In the genomic region with DNA sequence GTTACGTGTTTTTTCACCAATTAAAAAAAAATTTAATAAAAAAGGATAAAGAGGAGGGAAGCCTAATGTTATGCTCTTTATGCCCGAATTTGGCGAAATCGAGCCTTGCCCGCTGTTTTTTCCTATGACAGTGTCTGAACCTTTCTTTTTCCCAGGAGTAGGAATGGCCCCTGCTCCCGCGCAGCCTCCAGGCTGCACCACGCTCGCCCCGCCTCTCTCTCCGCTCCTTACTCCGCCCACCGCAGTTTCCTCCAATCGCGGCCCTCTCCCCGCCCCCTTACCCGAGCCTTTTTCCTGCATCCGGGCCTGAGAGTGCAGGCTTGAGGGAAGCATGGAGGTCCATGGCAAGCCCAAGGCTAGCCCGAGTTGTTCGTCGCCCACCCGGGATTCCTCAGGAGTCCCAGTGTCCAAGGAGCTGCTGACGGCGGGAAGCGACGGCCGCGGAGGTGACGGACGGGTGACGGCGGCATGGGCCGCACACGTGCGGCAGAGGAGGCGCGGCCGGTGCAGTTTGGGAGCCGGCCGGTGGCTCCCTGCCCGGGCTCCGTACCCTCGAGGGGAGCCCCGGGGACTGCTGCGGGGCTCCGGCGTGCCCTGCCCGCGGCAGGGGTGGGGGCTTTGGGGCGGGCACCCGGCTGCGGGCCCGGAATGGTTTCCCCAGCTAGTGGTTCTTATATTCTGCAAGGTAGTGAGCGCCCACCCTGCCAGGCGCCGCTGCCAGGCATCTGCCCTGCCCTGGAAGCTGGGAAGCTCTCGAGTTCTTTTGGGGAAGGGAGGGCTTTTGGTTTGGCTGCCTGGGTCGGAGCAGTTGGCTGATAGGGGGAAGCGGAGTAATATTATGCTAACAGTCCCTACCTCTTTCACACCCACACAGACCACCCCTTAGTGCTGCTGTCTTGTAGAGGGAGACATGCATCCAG, we compare ENCODE assay signal across 8 cellular contexts. TPM values are rescaled to one million over a fixed set of nuclear protein-coding genes. Genes with fewer than 3 reads are reported as not detected.
DNase-seq lines count a peak whose midpoint lies in the region; ATAC-seq and TF ChIP-seq lines count a peak whose summit lies in the region.

A gene with protein sequence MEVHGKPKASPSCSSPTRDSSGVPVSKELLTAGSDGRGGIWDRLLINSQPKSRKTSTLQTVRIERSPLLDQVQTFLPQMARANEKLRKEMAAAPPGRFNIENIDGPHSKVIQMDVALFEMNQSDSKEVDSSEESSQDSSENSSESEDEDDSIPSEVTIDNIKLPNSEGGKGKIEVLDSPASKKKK (plus strand): TSS at position 295 of the 920 bp plus-strand sequence. CDS start 37 bp downstream, at position 332.

- H3K4me3 ChIP-seq in H7 (ENCODE audit: insufficient read depth, low read depth, low read length) (peak within 1 kb of the TSS; percentile 88), fibroblast of villous mesenchyme (ENCODE audit: low read depth, low read length) (peak within 1 kb of the TSS; percentile 84), neural cell (ENCODE audit: low read length) (peak within 1 kb of the TSS; percentile 71)

- no peaks in the 10 kb centered on the region for H3K27me3 ChIP-seq in H7 (ENCODE audit: control insufficient read depth, insufficient read depth, low read length)
- no peaks in the 10 kb centered on the region for H3K27me3 ChIP-seq in neural cell (ENCODE audit: insufficient read depth, low read depth, low read length)

- H3K9me3 ChIP-seq in neural cell (ENCODE audit: low read length), result no peaks in the 10 kb centered on the region

- H3K4me2 ChIP-seq in neural cell (ENCODE audit: low read length), result peak within 1 kb of the TSS; percentile 86

- ATAC-seq in stimulated activated naive CD8-positive, alpha-beta T cell treated with anti-CD3 and anti-CD28 coated beads, Interleukin-15, amount 100 ng/mL, for 72 hours, result peak; percentile 95

- H3F3A ChIP-seq in neural cell (ENCODE audit: insufficient read depth, low read length, poor library complexity, severe bottlenecking), result no peaks in the 10 kb centered on the region

- H3K79me2 ChIP-seq in neural cell (replicated peaks; ENCODE audit: insufficient read depth, low read length), result peaks cover 27% of the 10 kb centered on the region

- peak within 1 kb of the TSS; percentile 52 for H2AFZ ChIP-seq in neural cell (ENCODE audit: low read depth, low read length)

- H3K9me3 Mint-ChIP-seq in stimulated activated naive CD8-positive, alpha-beta T cell treated with anti-CD3 and anti-CD28 coated beads, Interleukin-15, amount 100 ng/mL, for 72 hours, result peaks cover 0 to 5% of the 10 kb centered on the region in 2 donors

- peaks cover 50% of the 10 kb centered on the region for H3K4me1 Mint-ChIP-seq in stimulated activated naive CD8-positive, alpha-beta T cell treated with anti-CD3 and anti-CD28 coated beads, Interleukin-15, amount 100 ng/mL, for 72 hours

- TF ChIP-seq RAD21 in neural cell (conservative IDR thresholded peaks at IDR 0.05), result peak; percentile 47

- peaks cover 15% of the 10 kb centered on the region for H3K27me3 Mint-ChIP-seq in stimulated activated naive CD8-positive, alpha-beta T cell treated with anti-CD3 and anti-CD28 coated beads, Interleukin-15, amount 100 ng/mL, for 72 hours

- H3K27ac Mint-ChIP-seq in stimulated activated naive CD8-positive, alpha-beta T cell treated with anti-CD3 and anti-CD28 coated beads, Interleukin-15, amount 100 ng/mL, for 72 hours, result peak within 1 kb of the TSS; percentile 86 to 90

- H3K27ac ChIP-seq in neural cell (ENCODE audit: low read length), result peak within 1 kb of the TSS; percentile 51

- H3K36me3 ChIP-seq in H7 (replicated peaks; ENCODE audit: control insufficient read depth, insufficient read depth, low read length), result peaks cover 5% of the 10 kb centered on the region
- no peaks in the 10 kb centered on the region for H3K36me3 ChIP-seq in neural cell (ENCODE audit: insufficient read depth, low read length)

- H4K20me1 ChIP-seq in neural cell (ENCODE audit: insufficient read depth), result no peaks in the 10 kb centered on the region

- TF ChIP-seq CTCF in fibroblast of villous mesenchyme (IDR thresholded peaks at IDR 0.05; ENCODE audit: insufficient read depth, low read depth, low read length) (no peak), neural cell (IDR thresholded peaks at IDR 0.05; ENCODE audit: poor library complexity, severe bottlenecking) (no peak)

- TF ChIP-seq EP300 in neural cell (conservative IDR thresholded peaks at IDR 0.05; ENCODE audit: poor library complexity, severe bottlenecking), result no peak

- TF ChIP-seq POLR2A in Raji (IDR thresholded peaks at IDR 0.05; ENCODE audit: insufficient read depth, low read depth, low read length), result peak; percentile 97

- H3K9me2 ChIP-seq in neural cell (ENCODE audit: insufficient read depth, low read length), result no peaks in the 10 kb centered on the region

- peak within 1 kb of the TSS; percentile 66 for H3K9ac ChIP-seq in neural cell (ENCODE audit: low read length)

- H3K4me3 Mint-ChIP-seq in stimulated activated naive CD8-positive, alpha-beta T cell treated with anti-CD3 and anti-CD28 coated beads, Interleukin-15, amount 100 ng/mL, for 72 hours, result peak within 1 kb of the TSS; percentile 89 to 90

- DNase-seq in ELR (ENCODE audit: low read depth), result peak; percentile 93
- DNase-seq in H7, result peak; percentile 95
- DNase-seq in M059J (ENCODE audit: low read depth), result peak; percentile 86
- DNase-seq in activated effector memory CD4-positive, alpha-beta T cell treated with Interleukin-2 at 50 U/mL for 16 hours, result peak; percentile 77
- DNase-seq in fibroblast of villous mesenchyme (ENCODE audit: low read depth), result peak; percentile 80
- DNase-seq in stimulated activated naive CD8-positive, alpha-beta T cell treated with anti-CD3 and anti-CD28 coated beads, Interleukin-15, amount 100 ng/mL, for 72 hours, result peak; percentile 72 to 79

TF ChIP-seq in neural cell, 6 proteins besides CTCF, POLR2A, EP300 and RAD21:
- TF ChIP-seq, protein P1, sequence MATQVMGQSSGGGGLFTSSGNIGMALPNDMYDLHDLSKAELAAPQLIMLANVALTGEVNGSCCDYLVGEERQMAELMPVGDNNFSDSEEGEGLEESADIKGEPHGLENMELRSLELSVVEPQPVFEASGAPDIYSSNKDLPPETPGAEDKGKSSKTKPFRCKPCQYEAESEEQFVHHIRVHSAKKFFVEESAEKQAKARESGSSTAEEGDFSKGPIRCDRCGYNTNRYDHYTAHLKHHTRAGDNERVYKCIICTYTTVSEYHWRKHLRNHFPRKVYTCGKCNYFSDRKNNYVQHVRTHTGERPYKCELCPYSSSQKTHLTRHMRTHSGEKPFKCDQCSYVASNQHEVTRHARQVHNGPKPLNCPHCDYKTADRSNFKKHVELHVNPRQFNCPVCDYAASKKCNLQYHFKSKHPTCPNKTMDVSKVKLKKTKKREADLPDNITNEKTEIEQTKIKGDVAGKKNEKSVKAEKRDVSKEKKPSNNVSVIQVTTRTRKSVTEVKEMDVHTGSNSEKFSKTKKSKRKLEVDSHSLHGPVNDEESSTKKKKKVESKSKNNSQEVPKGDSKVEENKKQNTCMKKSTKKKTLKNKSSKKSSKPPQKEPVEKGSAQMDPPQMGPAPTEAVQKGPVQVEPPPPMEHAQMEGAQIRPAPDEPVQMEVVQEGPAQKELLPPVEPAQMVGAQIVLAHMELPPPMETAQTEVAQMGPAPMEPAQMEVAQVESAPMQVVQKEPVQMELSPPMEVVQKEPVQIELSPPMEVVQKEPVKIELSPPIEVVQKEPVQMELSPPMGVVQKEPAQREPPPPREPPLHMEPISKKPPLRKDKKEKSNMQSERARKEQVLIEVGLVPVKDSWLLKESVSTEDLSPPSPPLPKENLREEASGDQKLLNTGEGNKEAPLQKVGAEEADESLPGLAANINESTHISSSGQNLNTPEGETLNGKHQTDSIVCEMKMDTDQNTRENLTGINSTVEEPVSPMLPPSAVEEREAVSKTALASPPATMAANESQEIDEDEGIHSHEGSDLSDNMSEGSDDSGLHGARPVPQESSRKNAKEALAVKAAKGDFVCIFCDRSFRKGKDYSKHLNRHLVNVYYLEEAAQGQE (IDR thresholded peaks at IDR 0.05; ENCODE audit: borderline replicate concordance), result peak; percentile 16
- TF ChIP-seq SMC3 (conservative IDR thresholded peaks at IDR 0.05; ENCODE audit: poor library complexity), result peak; percentile 49
- peak; percentile 98 for TF ChIP-seq MXI1 (conservative IDR thresholded peaks at IDR 0.05; ENCODE audit: poor library complexity, severe bottlenecking)
- peak; percentile 80 for TF ChIP-seq POLR2AphosphoS5 (IDR thresholded peaks at IDR 0.05)
- TF ChIP-seq EZH2 (IDR thresholded peaks at IDR 0.05; ENCODE audit: borderline replicate concordance, insufficient read depth, low read length, poor library complexity, severe bottlenecking), result no peak
- peak; percentile 70 for TF ChIP-seq TAF1 (IDR thresholded peaks at IDR 0.05; ENCODE audit: low read depth)

RNA-seq across cellular contexts. Expression of the gene that starts here (rescaled TPM):
- 17.5 and 19.3 TPM in 2 replicates for total RNA-seq in H7 (2014; rRNA removed; shearing (Covaris generic))
- 6.4 and 11.6 TPM in 2 replicates for total RNA-seq in M059J (2014; rRNA removed; shearing (Covaris generic))
- 6.1 and 7.8 TPM in 2 replicates for total RNA-seq in fibroblast of villous mesenchyme
- 10.0 and 12.0 TPM in 2 replicates for polyA plus RNA-seq in neural cell
- 23.1 and 28.6 TPM in 2 replicates for polyA minus RNA-seq in neural cell

Comparison
In these comparisons a context has a peak if more than half of its experiments do, and no peak if none do; other contexts are left out.
1. Peak in every context shown above with its lines: DNase-seq, ATAC-seq, H3K4me3 ChIP-seq and H3K27ac ChIP-seq.